1 cellular context compared by ENCODE assay signal in genomic region chr10:80699602-80700039, GRCh38.
TF ChIP-seq lines count a peak whose summit lies in the region.

No MANE protein-coding gene starts in this region.

TF ChIP-seq in K562, 482 proteins besides CTCF, POLR2A, EP300 and RAD21 (continued from another document):
- no peak for TF ChIP-seq USF2 (CRISPR knock-in tag; IDR thresholded peaks at IDR 0.05)
- TF ChIP-seq ARHGAP35 (IDR thresholded peaks at IDR 0.05; ENCODE audit: partially characterized antibody), result no peak
- no peak for TF ChIP-seq RBM22 (IDR thresholded peaks at IDR 0.05; ENCODE audit: low read depth, low read length, poor library complexity, severe bottlenecking)
- TF ChIP-seq GATAD2A (IDR thresholded peaks at IDR 0.05), result 0 out of 2 replicates have a peak, but pooled peaks have one; percentile 28
- TF ChIP-seq, protein P1, sequence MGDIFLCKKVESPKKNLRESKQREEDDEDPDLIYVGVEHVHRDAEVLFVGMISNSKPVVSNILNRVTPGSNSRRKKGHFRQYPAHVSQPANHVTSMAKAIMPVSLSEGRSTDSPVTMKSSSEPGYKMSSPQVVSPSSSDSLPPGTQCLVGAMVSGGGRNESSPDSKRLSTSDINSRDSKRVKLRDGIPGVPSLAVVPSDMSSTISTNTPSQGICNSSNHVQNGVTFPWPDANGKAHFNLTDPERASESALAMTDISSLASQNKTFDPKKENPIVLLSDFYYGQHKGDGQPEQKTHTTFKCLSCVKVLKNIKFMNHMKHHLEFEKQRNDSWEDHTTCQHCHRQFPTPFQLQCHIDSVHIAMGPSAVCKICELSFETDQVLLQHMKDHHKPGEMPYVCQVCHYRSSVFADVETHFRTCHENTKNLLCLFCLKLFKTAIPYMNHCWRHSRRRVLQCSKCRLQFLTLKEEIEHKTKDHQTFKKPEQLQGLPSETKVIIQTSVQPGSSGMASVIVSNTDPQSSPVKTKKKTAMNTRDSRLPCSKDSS (IDR thresholded peaks at IDR 0.05; ENCODE audit: low read depth, partially characterized antibody), result no peak
- no peak for TF ChIP-seq SETDB1 (IDR thresholded peaks at IDR 0.05; ENCODE audit: low read length)
- TF ChIP-seq MEF2D (tag; conservative IDR thresholded peaks at IDR 0.05; ENCODE audit: low read depth), result no peak
- TF ChIP-seq CBX2 (IDR thresholded peaks at IDR 0.05; ENCODE audit: insufficient read depth, low read length, poor library complexity, severe bottlenecking), result no peak
- TF ChIP-seq FOXK2 (conservative IDR thresholded peaks at IDR 0.05 in 1 of 2, IDR thresholded peaks at IDR 0.05 in 1 of 2; ENCODE audit: low read depth in 2 of 2), result no peak
- TF ChIP-seq ZBTB12 (CRISPR knock-in tag; IDR thresholded peaks at IDR 0.05), result no peak
- TF ChIP-seq FOXK1 (CRISPR knock-in tag; IDR thresholded peaks at IDR 0.05; ENCODE audit: borderline replicate concordance), result no peak
- TF ChIP-seq MYNN (IDR thresholded peaks at IDR 0.05), result peak; percentile 48; the same call in 1 of the 2 replicates
- TF ChIP-seq MYNN (CRISPR knock-in tag; IDR thresholded peaks at IDR 0.05), result no peak
- TF ChIP-seq STAG1 (CRISPR knock-in tag; IDR thresholded peaks at IDR 0.05; ENCODE audit: borderline replicate concordance), result peak; percentile 97
- no peak for TF ChIP-seq EGR1 (conservative IDR thresholded peaks at IDR 0.05)
- TF ChIP-seq POLR2AphosphoS5 (IDR thresholded peaks at IDR 0.05; ENCODE audit: control insufficient read depth, insufficient read depth, low read depth, low read length), result no peak
- no peak for TF ChIP-seq NFE2 (IDR thresholded peaks at IDR 0.05; ENCODE audit: low read depth)
- TF ChIP-seq, protein P2, sequence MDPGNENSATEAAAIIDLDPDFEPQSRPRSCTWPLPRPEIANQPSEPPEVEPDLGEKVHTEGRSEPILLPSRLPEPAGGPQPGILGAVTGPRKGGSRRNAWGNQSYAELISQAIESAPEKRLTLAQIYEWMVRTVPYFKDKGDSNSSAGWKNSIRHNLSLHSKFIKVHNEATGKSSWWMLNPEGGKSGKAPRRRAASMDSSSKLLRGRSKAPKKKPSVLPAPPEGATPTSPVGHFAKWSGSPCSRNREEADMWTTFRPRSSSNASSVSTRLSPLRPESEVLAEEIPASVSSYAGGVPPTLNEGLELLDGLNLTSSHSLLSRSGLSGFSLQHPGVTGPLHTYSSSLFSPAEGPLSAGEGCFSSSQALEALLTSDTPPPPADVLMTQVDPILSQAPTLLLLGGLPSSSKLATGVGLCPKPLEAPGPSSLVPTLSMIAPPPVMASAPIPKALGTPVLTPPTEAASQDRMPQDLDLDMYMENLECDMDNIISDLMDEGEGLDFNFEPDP (CRISPR knock-in tag; IDR thresholded peaks at IDR 0.05), result no peak
- no peak for TF ChIP-seq SNIP1 (IDR thresholded peaks at IDR 0.05; ENCODE audit: low read depth)
- TF ChIP-seq NFIC (IDR thresholded peaks at IDR 0.05), result peak; percentile 28; the same call in 1 of the 2 replicates
- TF ChIP-seq KAT8 (IDR thresholded peaks at IDR 0.05; ENCODE audit: low read depth), result no peak
- TF ChIP-seq, protein P3, sequence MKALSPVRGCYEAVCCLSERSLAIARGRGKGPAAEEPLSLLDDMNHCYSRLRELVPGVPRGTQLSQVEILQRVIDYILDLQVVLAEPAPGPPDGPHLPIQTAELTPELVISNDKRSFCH (CRISPR knock-in tag; IDR thresholded peaks at IDR 0.05), result no peak
- TF ChIP-seq, protein P3 (tag; IDR thresholded peaks at IDR 0.05), result peak; percentile 53; the same call in 1 of the 2 replicates
- no peak for TF ChIP-seq GABPB1 (CRISPR knock-in tag; IDR thresholded peaks at IDR 0.05)
- TF ChIP-seq, protein P4, sequence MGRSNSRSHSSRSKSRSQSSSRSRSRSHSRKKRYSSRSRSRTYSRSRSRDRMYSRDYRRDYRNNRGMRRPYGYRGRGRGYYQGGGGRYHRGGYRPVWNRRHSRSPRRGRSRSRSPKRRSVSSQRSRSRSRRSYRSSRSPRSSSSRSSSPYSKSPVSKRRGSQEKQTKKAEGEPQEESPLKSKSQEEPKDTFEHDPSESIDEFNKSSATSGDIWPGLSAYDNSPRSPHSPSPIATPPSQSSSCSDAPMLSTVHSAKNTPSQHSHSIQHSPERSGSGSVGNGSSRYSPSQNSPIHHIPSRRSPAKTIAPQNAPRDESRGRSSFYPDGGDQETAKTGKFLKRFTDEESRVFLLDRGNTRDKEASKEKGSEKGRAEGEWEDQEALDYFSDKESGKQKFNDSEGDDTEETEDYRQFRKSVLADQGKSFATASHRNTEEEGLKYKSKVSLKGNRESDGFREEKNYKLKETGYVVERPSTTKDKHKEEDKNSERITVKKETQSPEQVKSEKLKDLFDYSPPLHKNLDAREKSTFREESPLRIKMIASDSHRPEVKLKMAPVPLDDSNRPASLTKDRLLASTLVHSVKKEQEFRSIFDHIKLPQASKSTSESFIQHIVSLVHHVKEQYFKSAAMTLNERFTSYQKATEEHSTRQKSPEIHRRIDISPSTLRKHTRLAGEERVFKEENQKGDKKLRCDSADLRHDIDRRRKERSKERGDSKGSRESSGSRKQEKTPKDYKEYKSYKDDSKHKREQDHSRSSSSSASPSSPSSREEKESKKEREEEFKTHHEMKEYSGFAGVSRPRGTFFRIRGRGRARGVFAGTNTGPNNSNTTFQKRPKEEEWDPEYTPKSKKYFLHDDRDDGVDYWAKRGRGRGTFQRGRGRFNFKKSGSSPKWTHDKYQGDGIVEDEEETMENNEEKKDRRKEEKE (IDR thresholded peaks at IDR 0.05; ENCODE audit: borderline replicate concordance in 1 of 2, control insufficient read depth in 1 of 2, low read depth in 2 of 2, low read length in 1 of 2), result no peak
- peak; percentile 55; the same call in 1 of the 2 replicates for TF ChIP-seq TFAP4 (CRISPR knock-in tag; IDR thresholded peaks at IDR 0.05; ENCODE audit: borderline replicate concordance)
- no peak for TF ChIP-seq ZNF717 (CRISPR knock-in tag; IDR thresholded peaks at IDR 0.05)
- TF ChIP-seq MCM2 (IDR thresholded peaks at IDR 0.05; ENCODE audit: low read depth), result no peak
- TF ChIP-seq RB1 (IDR thresholded peaks at IDR 0.05; ENCODE audit: low read depth), result peak; percentile 91
